In genomic region chr3:12841970-12842328, GRCh38 we compare ENCODE assay signal across 1 cellular context.
TF ChIP-seq lines count a peak whose summit lies in the region.

No MANE protein-coding gene starts in this region.

TF ChIP-seq in GM23338, 12 proteins besides CTCF, POLR2A, EP300 and RAD21 (continued from another document):
- no peak for TF ChIP-seq ZNF462 (CRISPR knock-in tag; IDR thresholded peaks at IDR 0.05)
- TF ChIP-seq POLR2AphosphoS5 (IDR thresholded peaks at IDR 0.05; ENCODE audit: low read depth): no peak
- TF ChIP-seq EZH2 (IDR thresholded peaks at IDR 0.05; ENCODE audit: low read depth, unreplicated experiment): no peak
- no peak for TF ChIP-seq NANOG (IDR thresholded peaks at IDR 0.05; ENCODE audit: borderline replicate concordance)
TF ChIP-seq in GM23338: peak in this region for 0.
